Comparison of ENCODE assay signal across 8 cellular contexts in genomic region chr12:74537707-74538385, GRCh38. TPM values are rescaled to one million over a fixed set of nuclear protein-coding genes. Genes with fewer than 3 reads are reported as not detected.
A peak's percentile ranks its signal among the peaks of the same experiment; 100 is the strongest.
DNase-seq lines count a peak whose midpoint lies in the region; ATAC-seq and TF ChIP-seq lines count a peak whose summit lies in the region.

Gene ATXN7L3B (plus strand): TSS chr12:74537835. CDS start chr12:74538113, 278 bp downstream.

- peak in 6 of 56 donors; percentile 3 to 12 (median 4) for TF ChIP-seq CTCF in dorsolateral prefrontal cortex (IDR thresholded peaks at IDR 0.05 in 54 of 56, conservative IDR thresholded peaks at IDR 0.05 in 2 of 56; ENCODE audit: low read depth in 1 of 56, partially characterized antibody in 56 of 56)
- TF ChIP-seq CTCF in lower leg skin (IDR thresholded peaks at IDR 0.05), result no peak

- H3K27ac ChIP-seq in dorsolateral prefrontal cortex, result peak within 1 kb of the TSS; percentile 60 to 98 (median 94)

- DNase-seq in CD1c-positive myeloid dendritic cell (ENCODE audit: extremely low spot score) (peak; percentile 98), NCI-H82 (lab: John Stamatoyannopoulos, UW) (peak; percentile 96), dorsolateral prefrontal cortex (peak; percentile 81 to 95 (median 86)), lower leg skin (ENCODE audit: low spot score in 2 of 2) (peak; percentile 89 to 98)
- DNase-seq in activated CD4-positive, alpha-beta memory T cell treated with anti-CD3 and anti-CD28 coated beads for 36 hours, result peak; percentile 97
- peak; percentile 88 to 92 for DNase-seq in stimulated activated CD4-positive, alpha-beta T cell treated with anti-CD3 and anti-CD28 coated beads, Interleukin-4, amount 100 ng/mL, for 48 hours (ENCODE audit: low read depth in 2 of 2)

- H3K4me3 ChIP-seq in dorsolateral prefrontal cortex (peak within 1 kb of the TSS; percentile 65 to 100 (median 87)), lower leg skin (ENCODE audit: low read depth, poor library complexity, severe bottlenecking) (peak within 1 kb of the TSS; percentile 82)

- peak within 1 kb of the TSS; percentile 94 for H3K27ac Mint-ChIP-seq in activated CD4-positive, alpha-beta memory T cell treated with anti-CD3 and anti-CD28 coated beads for 36 hours

- H3K4me3 Mint-ChIP-seq in activated CD4-positive, alpha-beta memory T cell treated with anti-CD3 and anti-CD28 coated beads for 36 hours, result peak within 1 kb of the TSS; percentile 92

- peak in 1 of 2 donors; percentile 61 for TF ChIP-seq POLR2A in lower leg skin (IDR thresholded peaks at IDR 0.05)

- H3K27me3 Mint-ChIP-seq in activated CD4-positive, alpha-beta memory T cell treated with anti-CD3 and anti-CD28 coated beads for 36 hours, result no peaks in the 10 kb centered on the region

- peaks cover 48% of the 10 kb centered on the region for H3K4me1 Mint-ChIP-seq in activated CD4-positive, alpha-beta memory T cell treated with anti-CD3 and anti-CD28 coated beads for 36 hours (ENCODE audit: low read depth)

- ATAC-seq in GM19397 (IDR thresholded peaks at IDR 0.05; ENCODE audit: unreplicated experiment) (peak; percentile 99), HG03571 (IDR thresholded peaks at IDR 0.05; ENCODE audit: unreplicated experiment) (peak; percentile 97)

- POLR2A ChIA-PET in activated CD4-positive, alpha-beta memory T cell treated with anti-CD3 and anti-CD28 coated beads for 36 hours (lab: Charles Lee), result interaction anchor here (1.5 kb wide), 1 partner anchor 10 kb away, joined by 4 read pairs; no protein-coding TSS in a partner anchor

- intact Hi-C loops in activated CD4-positive, alpha-beta memory T cell treated with anti-CD3 and anti-CD28 coated beads for 36 hours (cut with micrococcal nuclease), result loop anchor here (2.0 to 10.0 kb wide), 8 partner anchors 123 to 1809 kb away; partner anchors contain the start of genes BBS10, GLIPR1, GLIPR1L2 and KRR1
- intact Hi-C loops in dorsolateral prefrontal cortex (cut with DNase I) (loop anchor here (2.0 to 10.0 kb wide), 6 partner anchors 77 to 423 kb away; no protein-coding TSS in a partner anchor), lower leg skin (cut with DNase I; ENCODE audit: low total_unique reads) (no loop called here)

- CTCF ChIA-PET in activated CD4-positive, alpha-beta memory T cell treated with anti-CD3 and anti-CD28 coated beads for 36 hours (lab: Charles Lee), result interaction anchor here (0.6 kb wide), 1 partner anchor 101 kb away, joined by 4 read pairs; no protein-coding TSS in a partner anchor

- 0% methylated on average over 42 to 44 of the region's 49 CpGs for WGBS in lower leg skin, 2 donors

- peaks cover 40% of the 10 kb centered on the region for H3K36me3 Mint-ChIP-seq in activated CD4-positive, alpha-beta memory T cell treated with anti-CD3 and anti-CD28 coated beads for 36 hours

- H3K9me3 Mint-ChIP-seq in activated CD4-positive, alpha-beta memory T cell treated with anti-CD3 and anti-CD28 coated beads for 36 hours, result peaks cover 2% of the 10 kb centered on the region

- no peaks in the 10 kb centered on the region for H3K27me3 ChIP-seq in dorsolateral prefrontal cortex

RNA-seq across cellular contexts. Expression of gene ATXN7L3B, which starts in this region (rescaled TPM):
- total RNA-seq in activated CD4-positive, alpha-beta memory T cell treated with anti-CD3 and anti-CD28 coated beads for 36 hours, result 10 to 100 TPM; 16.7 to 17.0 TPM
- total RNA-seq in dorsolateral prefrontal cortex (10 to 100 TPM; 42.4 to 93.4 (median 69.5) TPM), lower leg skin (10 to 100 TPM; 20.9 to 25.1 (median 23.4) TPM)

Comparison
In these comparisons a context has a peak if more than half of its experiments do, and no peak if none do; other contexts are left out.
1. Peak in every context shown above with its lines: DNase-seq, ATAC-seq, H3K4me3 ChIP-seq and H3K27ac ChIP-seq.